Comparison of ENCODE assay signal across 8 cellular contexts in genomic region chr20:46013826-46014516, GRCh38. TPM values are rescaled to one million over a fixed set of nuclear protein-coding genes. Genes with fewer than 3 reads are reported as not detected.
A peak's percentile ranks its signal among the peaks of the same experiment; 100 is the strongest.
DNase-seq lines count a peak whose midpoint lies in the region; ATAC-seq, FAIRE-seq and TF ChIP-seq lines count a peak whose summit lies in the region.

No MANE protein-coding gene starts in this region.

- H3K36me3 Mint-ChIP-seq in activated T-helper 2 cell treated with anti-CD3 and anti-CD28 coated beads, Interferon-gamma antibody, Interleukin-2, Interleukin-4, amounts not matched to agents 10 μg/mL and 5 μg/mL and 100 μg/mL, durations not matched to agents 14 hours and 24 hours and 36 hours (ENCODE audit: low read depth) = peaks cover 5% of the 10 kb centered on the region

- ATAC-seq in GM19351 (IDR thresholded peaks at IDR 0.05; ENCODE audit: unreplicated experiment) (peak; percentile 63), GM21737 (IDR thresholded peaks at IDR 0.05; ENCODE audit: unreplicated experiment) (no peak)

- no peak for FAIRE-seq in RCC 7860 (lab: Jason Lieb, UNC)

- no peak overlapping the region for H3K4me3 ChIP-seq in AG10803 (ENCODE audit: low read length)
- peak overlapping the region; percentile 18 for H3K4me3 ChIP-seq in rectal smooth muscle tissue (ENCODE audit: low read length)

- no peaks in the 10 kb centered on the region for H3K9me3 Mint-ChIP-seq in activated T-helper 2 cell treated with anti-CD3 and anti-CD28 coated beads, Interferon-gamma antibody, Interleukin-2, Interleukin-4, amounts not matched to agents 10 μg/mL and 5 μg/mL and 100 μg/mL, durations not matched to agents 14 hours and 24 hours and 36 hours

- no peaks in the 10 kb centered on the region for H3K4me1 ChIP-seq in rectal smooth muscle tissue (ENCODE audit: control insufficient read depth, insufficient read depth, low read length)

- peaks cover 37% of the 10 kb centered on the region for H3K4me1 Mint-ChIP-seq in activated T-helper 2 cell treated with anti-CD3 and anti-CD28 coated beads, Interferon-gamma antibody, Interleukin-2, Interleukin-4, amounts not matched to agents 10 μg/mL and 5 μg/mL and 100 μg/mL, durations not matched to agents 14 hours and 24 hours and 36 hours (ENCODE audit: low read depth)

- no peak overlapping the region for H3K27ac Mint-ChIP-seq in activated T-helper 2 cell treated with anti-CD3 and anti-CD28 coated beads, Interferon-gamma antibody, Interleukin-2, Interleukin-4, amounts not matched to agents 10 μg/mL and 5 μg/mL and 100 μg/mL, durations not matched to agents 14 hours and 24 hours and 36 hours

- peak; percentile 15 for DNase-seq in AG10803 (ENCODE audit: low read depth)
- DNase-seq in RCC 7860 (ENCODE audit: low spot score) = peak; percentile 33
- peak; percentile 49 for DNase-seq in activated T-helper 2 cell treated with anti-CD3 and anti-CD28 coated beads, Interferon-gamma antibody, Interleukin-2, Interleukin-4, amounts not matched to agents 10 μg/mL and 5 μg/mL and 100 μg/mL, durations not matched to agents 14 hours and 24 hours and 36 hours (ENCODE audit: low spot score)
- DNase-seq in germinal center (ENCODE audit: low spot score) = peak; percentile 78

- TF ChIP-seq CTCF in AG10803 (conservative IDR thresholded peaks at IDR 0.05; ENCODE audit: low read length) (peak; percentile 63), LNCAP (IDR thresholded peaks at IDR 0.05) (peak; percentile 97)

- H3K27me3 Mint-ChIP-seq in activated T-helper 2 cell treated with anti-CD3 and anti-CD28 coated beads, Interferon-gamma antibody, Interleukin-2, Interleukin-4, amounts not matched to agents 10 μg/mL and 5 μg/mL and 100 μg/mL, durations not matched to agents 14 hours and 24 hours and 36 hours (ENCODE audit: low read depth) = peaks cover 60% of the 10 kb centered on the region

- H3K9ac ChIP-seq in rectal smooth muscle tissue (ENCODE audit: low read length) = no peak overlapping the region

- intact Hi-C loops in activated T-helper 2 cell treated with anti-CD3 and anti-CD28 coated beads, Interferon-gamma antibody, Interleukin-2, Interleukin-4, amounts not matched to agents 10 μg/mL and 5 μg/mL and 100 μg/mL, durations not matched to agents 14 hours and 24 hours and 36 hours (cut with micrococcal nuclease) = loop anchor here (1.0 to 5.0 kb wide), 3 partner anchors 8 to 161 kb away; partner anchors contain the start of gene ZNF335

- H3K27ac ChIP-seq in rectal smooth muscle tissue (ENCODE audit: low read depth, low read length) = no peak overlapping the region

- H3K4me3 Mint-ChIP-seq in activated T-helper 2 cell treated with anti-CD3 and anti-CD28 coated beads, Interferon-gamma antibody, Interleukin-2, Interleukin-4, amounts not matched to agents 10 μg/mL and 5 μg/mL and 100 μg/mL, durations not matched to agents 14 hours and 24 hours and 36 hours (ENCODE audit: low read depth) = peak overlapping the region; percentile 34

- H3K36me3 ChIP-seq in rectal smooth muscle tissue (ENCODE audit: control insufficient read depth, insufficient read depth, low read length) = no peaks in the 10 kb centered on the region

- peaks cover 34% of the 10 kb centered on the region for H3K27me3 ChIP-seq in rectal smooth muscle tissue (ENCODE audit: control insufficient read depth, insufficient read depth, low read length)

RNA-seq across cellular contexts. Expression of gene MMP9, which starts 5.3 kb away (rescaled TPM):
- total RNA-seq in activated T-helper 2 cell treated with anti-CD3 and anti-CD28 coated beads, Interferon-gamma antibody, Interleukin-2, Interleukin-4, amounts not matched to agents 10 μg/mL and 5 μg/mL and 100 μg/mL, durations not matched to agents 14 hours and 24 hours and 36 hours = 0.16 TPM in 1 of 2 replicates, not detected in the other

RNA-seq across cellular contexts. Expression of gene SLC12A5, which starts 15.0 kb away (rescaled TPM):
- 0.73 TPM in 1 of 2 replicates, not detected in the other for total RNA-seq in activated T-helper 2 cell treated with anti-CD3 and anti-CD28 coated beads, Interferon-gamma antibody, Interleukin-2, Interleukin-4, amounts not matched to agents 10 μg/mL and 5 μg/mL and 100 μg/mL, durations not matched to agents 14 hours and 24 hours and 36 hours

RNA-seq across cellular contexts. Expression of gene ZNF335, which starts 42.0 kb away (rescaled TPM):
- total RNA-seq in activated T-helper 2 cell treated with anti-CD3 and anti-CD28 coated beads, Interferon-gamma antibody, Interleukin-2, Interleukin-4, amounts not matched to agents 10 μg/mL and 5 μg/mL and 100 μg/mL, durations not matched to agents 14 hours and 24 hours and 36 hours = 35.7 and 36.1 TPM in 2 replicates

Comparison
In these comparisons a context has a peak if more than half of its experiments do, and no peak if none do; other contexts are left out.
1. DNase-seq: peak in every context shown above with its lines; median percentile 78 in germinal center; 49 in activated T-helper 2 cell treated with anti-CD3 and anti-CD28 coated beads, Interferon-gamma antibody, Interleukin-2, Interleukin-4, amounts not matched to agents 10 μg/mL and 5 μg/mL and 100 μg/mL, durations not matched to agents 14 hours and 24 hours and 36 hours; 33 in RCC 7860; 15 in AG10803.